In the genomic region with DNA sequence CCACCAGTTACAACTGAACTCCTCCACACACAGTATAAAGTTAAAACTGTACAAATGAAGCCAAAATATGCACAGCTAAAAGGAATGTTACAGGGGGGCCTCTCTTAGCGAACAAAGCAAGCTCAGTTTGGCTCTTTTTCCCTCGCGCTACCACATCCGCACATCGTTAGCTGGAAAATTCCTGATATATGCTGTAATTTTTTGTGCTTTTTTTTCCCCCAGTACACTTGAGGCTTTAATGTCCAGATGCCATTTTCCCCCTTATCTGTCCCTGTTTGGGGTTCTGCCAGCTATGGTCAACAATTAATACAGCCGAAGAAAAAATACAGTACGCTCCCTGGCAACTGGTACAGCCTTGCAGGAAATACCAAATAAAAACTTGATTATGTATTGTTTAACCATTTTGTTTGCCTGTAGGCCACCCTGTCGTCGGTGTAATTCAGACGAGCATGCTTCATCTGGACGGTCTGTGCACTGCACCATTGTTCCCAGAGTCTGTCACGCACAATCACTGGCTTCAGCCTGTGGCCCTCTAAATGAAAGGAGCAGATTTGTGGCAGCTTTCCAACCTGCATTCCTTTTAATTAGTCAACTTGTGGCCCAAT, we compare ENCODE assay signal across 9 cellular contexts.
DNase-seq lines count a peak whose midpoint lies in the region; TF ChIP-seq lines count a peak whose summit lies in the region.
"Had no signal": no experiment of that assay in that cellular context is flagged by ENCODE, and none has a peak within 500 bp of the region (broad histone marks: within the 10 kb centered on the region; RNA-seq: fewer than 3 reads in every experiment).

No MANE protein-coding gene starts in this region.

- no peaks in the 10 kb centered on the region for H4K20me1 ChIP-seq in neural progenitor cell (ENCODE audit: low read depth)

- no peaks in the 10 kb centered on the region for H3K27me3 ChIP-seq in neural progenitor cell

- no peaks in the 10 kb centered on the region for H3K36me3 ChIP-seq in neural progenitor cell

- peaks cover 8% of the 10 kb centered on the region for H3F3A ChIP-seq in neural progenitor cell (ENCODE audit: low read depth)

- peak overlapping the region; percentile 75 for H3K4me3 Mint-ChIP-seq in neural progenitor cell
- H3K4me3 Mint-ChIP-seq: activated naive CD8-positive, alpha-beta T cell treated with anti-CD3 and anti-CD28 coated beads, Interleukin-2, amount 10 ng/mL, durations not matched to agents 7 days and 5 days had no signal

- H3K27ac ChIP-seq in neural progenitor cell = no peak overlapping the region

- H3K9me3 ChIP-seq in neural progenitor cell (ENCODE audit: low read depth) = no peaks in the 10 kb centered on the region

- H3K79me2 ChIP-seq in neural progenitor cell (ENCODE audit: low read depth) = no peaks in the 10 kb centered on the region

- no peak overlapping the region for H3K4me3 ChIP-seq in neural progenitor cell

- H3K27ac Mint-ChIP-seq in neural progenitor cell = peak overlapping the region; percentile 98
- H3K27ac Mint-ChIP-seq: activated naive CD8-positive, alpha-beta T cell treated with anti-CD3 and anti-CD28 coated beads, Interleukin-2, amount 10 ng/mL, durations not matched to agents 7 days and 5 days had no signal

- no peak for TF ChIP-seq CTCF in neural progenitor cell (IDR thresholded peaks at IDR 0.05)

- peaks cover 17% of the 10 kb centered on the region for H3K4me1 ChIP-seq in neural progenitor cell

- H3K4me1 Mint-ChIP-seq in neural progenitor cell = peaks cover 69% of the 10 kb centered on the region

- H3K27me3 Mint-ChIP-seq in neural progenitor cell (ENCODE audit: insufficient read depth, low read depth) = peaks cover 2% of the 10 kb centered on the region
- H3K27me3 Mint-ChIP-seq: activated naive CD8-positive, alpha-beta T cell treated with anti-CD3 and anti-CD28 coated beads, Interleukin-2, amount 10 ng/mL, durations not matched to agents 7 days and 5 days had no signal

- H3K9ac ChIP-seq in neural progenitor cell = no peak overlapping the region

- DNase-seq in AG08395 (ENCODE audit: low spot score) (peak; percentile 84), NCI-H748 (lab: John Stamatoyannopoulos, UW; ENCODE audit: unreplicated experiment) (peak; percentile 69), fibroblast of gingiva (ENCODE audit: low read depth) (peak; percentile 78), neural progenitor cell (ENCODE audit: low spot score) (peak; percentile 13), Kasumi-1 (lab: John Stamatoyannopoulos, UW) (no peak)
- no peak for DNase-seq in activated effector memory CD4-positive, alpha-beta T cell treated with Interleukin-2 at 50 U/mL for 16 hours
- no peak for DNase-seq in stimulated activated CD4-positive, alpha-beta T cell treated with anti-CD3 and anti-CD28 coated beads, Interleukin-15, amount 100 ng/mL, for 24 hours
- DNase-seq in activated CD4-positive, alpha-beta T cell treated with anti-CD3 and anti-CD28 coated beads, Interleukin-2, amount 50 U/mL, for 4 hours = no peak
- DNase-seq: activated naive CD8-positive, alpha-beta T cell treated with anti-CD3 and anti-CD28 coated beads, Interleukin-2, amount 10 ng/mL, durations not matched to agents 7 days and 5 days had no signal

- peaks cover 10% of the 10 kb centered on the region for H3K36me3 Mint-ChIP-seq in neural progenitor cell

- H3K9me3 Mint-ChIP-seq in neural progenitor cell = peaks cover 9% of the 10 kb centered on the region

- no peak overlapping the region for H2AFZ ChIP-seq in neural progenitor cell (replicated peaks)

- no peak overlapping the region for H3K4me2 ChIP-seq in neural progenitor cell

Comparison
In these comparisons a context has a peak if more than half of its experiments do, and no peak if none do; other contexts are left out.
1. DNase-seq: peak in AG08395 (single experiment), NCI-H748 (single experiment), fibroblast of gingiva (single experiment) and neural progenitor cell (single experiment); none in activated effector memory CD4-positive, alpha-beta T cell treated with Interleukin-2 at 50 U/mL for 16 hours (single experiment), stimulated activated CD4-positive, alpha-beta T cell treated with anti-CD3 and anti-CD28 coated beads, Interleukin-15, amount 100 ng/mL, for 24 hours (single experiment), activated CD4-positive, alpha-beta T cell treated with anti-CD3 and anti-CD28 coated beads, Interleukin-2, amount 50 U/mL, for 4 hours (0 of 2) and Kasumi-1 (0 of 2).